ENCODE assay signal across 13 cellular contexts in the genomic region with DNA sequence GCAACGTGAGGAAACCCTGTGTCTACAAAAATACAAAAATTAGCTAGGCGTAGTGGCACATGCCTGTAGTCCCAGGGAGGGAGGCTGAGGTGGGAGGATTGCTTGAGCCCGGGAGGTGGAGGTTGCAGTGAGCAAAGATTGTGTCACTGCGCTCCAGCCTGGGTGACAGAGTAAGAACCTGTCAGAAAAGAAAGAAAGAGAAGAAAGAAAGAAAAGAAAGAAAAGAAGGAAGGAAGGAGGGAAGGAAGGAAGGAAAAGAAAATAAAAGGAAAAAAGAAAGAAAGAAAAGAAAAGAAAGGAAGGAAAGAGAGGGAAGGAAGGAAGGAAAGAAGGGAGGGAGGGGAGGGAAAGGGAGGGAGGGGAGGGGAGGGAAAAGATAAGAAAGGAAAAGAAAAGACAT.
DNase-seq lines count a peak whose midpoint lies in the region; ATAC-seq and TF ChIP-seq lines count a peak whose summit lies in the region.
"Had no signal": no experiment of that assay in that cellular context is flagged by ENCODE, and none has a peak within 500 bp of the region (broad histone marks: within the 10 kb centered on the region; RNA-seq: fewer than 3 reads in every experiment).

No MANE protein-coding gene starts in this region.

- intact Hi-C loops in spleen (cut with DNase I; ENCODE audit: low total_unique reads): no loop called here

- peaks cover 0 to 4% of the 10 kb centered on the region in 2 donors for H3K36me3 Mint-ChIP-seq in activated T-cell treated with anti-CD3 and anti-CD28 coated beads, Interleukin-2, amount 50 U/mL, for 72 hours (ENCODE audit: insufficient read depth in 2 of 2)
- H3K36me3 Mint-ChIP-seq in endothelial cell (ENCODE audit: low read depth, unreplicated experiment) (no peaks in the 10 kb centered on the region), GM23338 (ENCODE audit: low read depth) (no peaks in the 10 kb centered on the region)

- H3K79me2 ChIP-seq in GM23338 (replicated peaks; ENCODE audit: insufficient read depth): no peaks in the 10 kb centered on the region

- peak overlapping the region; percentile 52 for H3K27ac Mint-ChIP-seq in activated T-cell treated with anti-CD3 and anti-CD28 coated beads, Interleukin-2, amount 50 U/mL, for 72 hours
- peak overlapping the region; percentile 24 for H3K27ac Mint-ChIP-seq in endothelial cell (ENCODE audit: unreplicated experiment)
- H3K27ac Mint-ChIP-seq in GM23338: no peak overlapping the region
- H3K27ac Mint-ChIP-seq: CD4-positive, alpha-beta T cell had no signal

- no peaks in the 10 kb centered on the region for H3K9me2 ChIP-seq in GM23338 (ENCODE audit: insufficient read depth)

- H3F3A ChIP-seq in GM23338 (replicated peaks; ENCODE audit: low read depth): no peaks in the 10 kb centered on the region

- WGBS in spleen, 5 donors: 87 to 98% (median 94%) methylated on average over 4 of the region's 4 CpGs

- H3K4me3 ChIP-seq in HEK293 (ENCODE audit: low read depth, low read length) (no peak overlapping the region), spleen (no peak overlapping the region), GM23338 (no peak overlapping the region)
- H3K4me3 ChIP-seq: BLaER1 treated with 17β-estradiol and CSF1 and Interleukin-3, amounts not matched to agents 10 nM and 100 nM had no signal

- H3K36me3 ChIP-seq in HEK293 (ENCODE audit: control insufficient read depth in 2 of 2, insufficient read depth in 1 of 2, low read length in 2 of 2): no peaks in the 10 kb centered on the region
- H3K36me3 ChIP-seq in spleen: no peaks in the 10 kb centered on the region
- no peaks in the 10 kb centered on the region for H3K36me3 ChIP-seq in GM23338 (ENCODE audit: insufficient read depth)

- no peak overlapping the region for H2AFZ ChIP-seq in GM23338

- H3K27me3 ChIP-seq in spleen (replicated peaks in 1 of 7) (no peaks in the 10 kb centered on the region), GM23338 (ENCODE audit: insufficient read depth) (no peaks in the 10 kb centered on the region)
- H3K27me3 ChIP-seq: BLaER1 treated with 17β-estradiol and CSF1 and Interleukin-3, amounts not matched to agents 10 nM and 100 nM had no signal

- H3K4me1 Mint-ChIP-seq in activated T-cell treated with anti-CD3 and anti-CD28 coated beads, Interleukin-2, amount 50 U/mL, for 72 hours (ENCODE audit: low read depth): no peaks in the 10 kb centered on the region
- peaks cover 11% of the 10 kb centered on the region for H3K4me1 Mint-ChIP-seq in endothelial cell (ENCODE audit: unreplicated experiment)
- peaks cover 15% of the 10 kb centered on the region for H3K4me1 Mint-ChIP-seq in GM23338

- H3K27ac ChIP-seq in HEK293 (ENCODE audit: extremely low read depth, low read depth, low read length): no peak overlapping the region
- no peak overlapping the region for H3K27ac ChIP-seq in spleen
- H3K27ac ChIP-seq in GM23338 (ENCODE audit: low read depth): no peak overlapping the region
- H3K27ac ChIP-seq: BLaER1 treated with 17β-estradiol and CSF1 and Interleukin-3, amounts not matched to agents 10 nM and 100 nM had no signal

- no peak overlapping the region for H3K4me3 Mint-ChIP-seq in activated T-cell treated with anti-CD3 and anti-CD28 coated beads, Interleukin-2, amount 50 U/mL, for 72 hours
- H3K4me3 Mint-ChIP-seq in endothelial cell (ENCODE audit: unreplicated experiment): no peak overlapping the region
- no peak overlapping the region for H3K4me3 Mint-ChIP-seq in GM23338
- H3K4me3 Mint-ChIP-seq: CD4-positive, alpha-beta T cell had no signal

- no peaks in the 10 kb centered on the region for H3K9me3 ChIP-seq in HEK293 (ENCODE audit: control insufficient read depth, insufficient read depth, low read depth, low read length)
- no peaks in the 10 kb centered on the region for H3K9me3 ChIP-seq in spleen
- H3K9me3 ChIP-seq: BLaER1 treated with 17β-estradiol and CSF1 and Interleukin-3, amounts not matched to agents 10 nM and 100 nM had no signal

- no peaks in the 10 kb centered on the region for H3K4me1 ChIP-seq in HEK293 (ENCODE audit: control insufficient read depth, insufficient read depth, low read length)
- no peaks in the 10 kb centered on the region for H3K4me1 ChIP-seq in spleen
- 0 out of 2 replicates have a peak, but pooled peaks cover 4% of the 10 kb centered on the region for H3K4me1 ChIP-seq in GM23338 (ENCODE audit: insufficient read depth)

- TF ChIP-seq POLR2A in spleen (IDR thresholded peaks at IDR 0.05): no peak

- ATAC-seq in activated T-cell treated with anti-CD3 and anti-CD28 coated beads, Interleukin-2, amount 50 U/mL, for 72 hours (replicated peaks in 1 of 2): no peak
- no peak for ATAC-seq in GM23338

- no peaks in the 10 kb centered on the region for H3K27me3 Mint-ChIP-seq in activated T-cell treated with anti-CD3 and anti-CD28 coated beads, Interleukin-2, amount 50 U/mL, for 72 hours (ENCODE audit: low read depth)
- H3K27me3 Mint-ChIP-seq in endothelial cell (ENCODE audit: unreplicated experiment) (peaks cover 7% of the 10 kb centered on the region), GM23338 (ENCODE audit: insufficient read depth, low read depth, poor library complexity) (peaks cover 6% of the 10 kb centered on the region)
- H3K27me3 Mint-ChIP-seq: CD4-positive, alpha-beta T cell had no signal

- no peaks in the 10 kb centered on the region for H3K9me3 Mint-ChIP-seq in activated T-cell treated with anti-CD3 and anti-CD28 coated beads, Interleukin-2, amount 50 U/mL, for 72 hours
- H3K9me3 Mint-ChIP-seq in endothelial cell (ENCODE audit: unreplicated experiment): no peaks in the 10 kb centered on the region
- no peaks in the 10 kb centered on the region for H3K9me3 Mint-ChIP-seq in GM23338
- H3K9me3 Mint-ChIP-seq: CD4-positive, alpha-beta T cell had no signal

- TF ChIP-seq CTCF in HEK293 (tag by site-specific recombination; IDR thresholded peaks at IDR 0.05) (no peak), endothelial cell (IDR thresholded peaks at IDR 0.05; ENCODE audit: unreplicated experiment) (no peak), spleen (IDR thresholded peaks at IDR 0.05 in 8 of 11, conservative IDR thresholded peaks at IDR 0.05 in 3 of 11) (no peak), GM23338 (conservative IDR thresholded peaks at IDR 0.05; ENCODE audit: low read depth in 2 of 2) (no peak)

- POLR2A ChIA-PET in HEK293 (lab: Yijun Ruan, JAX): interaction anchor here (0.7 kb wide), 1 partner anchor 8 kb away, joined by 6 read pairs; no protein-coding TSS in a partner anchor

- DNase-seq in activated T-cell treated with anti-CD3 and anti-CD28 coated beads, Interleukin-2, amount 50 U/mL, for 72 hours: no peak
- DNase-seq in activated T-cell treated with anti-CD3 and anti-CD28 coated beads for 4 hours (no peak), endothelial cell (ENCODE audit: low spot score) (no peak), spleen (peak; percentile 27), glomerular visceral epithelial cell (ENCODE audit: extremely low spot score) (no peak), hypothalamus (lab: John Stamatoyannopoulos, UW) (no peak), GM23338 (ENCODE audit: low spot score) (no peak)
- DNase-seq: ACHN; Calu3; CD4-positive, alpha-beta T cell; DMS 273 treated with DMSO at 0.1 percent for 48 hours had no signal

- H4K20me1 ChIP-seq in GM23338 (replicated peaks; ENCODE audit: insufficient read depth): no peaks in the 10 kb centered on the region; the same call in 1 of the 2 replicates

- H3K4me2 ChIP-seq in GM23338: no peak overlapping the region
- H3K4me2 ChIP-seq: BLaER1 treated with 17β-estradiol and CSF1 and Interleukin-3, amounts not matched to agents 10 nM and 100 nM had no signal

- CTCF ChIA-PET in HEK293 (lab: Yijun Ruan, JAX): interaction anchor here (0.7 kb wide), 1 partner anchor 190 kb away, joined by 3 read pairs; no protein-coding TSS in a partner anchor

TF ChIP-seq in HEK293, 187 proteins besides CTCF, POLR2A, EP300 and RAD21:
- no peak for TF ChIP-seq ZNF596 (tag by site-specific recombination; IDR thresholded peaks at IDR 0.05)
- peak; percentile 34; the same call in 1 of the 2 replicates for TF ChIP-seq WT1 (tag by site-specific recombination; IDR thresholded peaks at IDR 0.05)
- peak; percentile 87 for TF ChIP-seq ZNF366 (tag by site-specific recombination; conservative IDR thresholded peaks at IDR 0.05)
